8 cellular contexts compared by ENCODE assay signal in genomic region chr6:27791182-27791939, GRCh38.
DNase-seq lines count a peak whose midpoint lies in the region; ATAC-seq and TF ChIP-seq lines count a peak whose summit lies in the region.

No MANE protein-coding gene starts in this region.

- H3K79me2 ChIP-seq in PC-9 (ENCODE audit: low read depth) = no peaks in the 10 kb centered on the region
- H3K79me2 ChIP-seq in hepatocyte = no peaks in the 10 kb centered on the region

- H3K9me3 Mint-ChIP-seq in Calu3 (ENCODE audit: low read depth, unreplicated experiment) = no peaks in the 10 kb centered on the region

- peaks cover 34% of the 10 kb centered on the region for H3K36me3 Mint-ChIP-seq in Calu3 (ENCODE audit: insufficient read depth, unreplicated experiment)

- CTCF ChIA-PET in Calu3 (lab: Charles Lee) = no interaction called here
- CTCF ChIA-PET in PC-9 (lab: Charles Lee) = no interaction called here

- H3K4me2 ChIP-seq in PC-9 = peak overlapping the region; percentile 98
- peak overlapping the region; percentile 95 for H3K4me2 ChIP-seq in hepatocyte

- H3K27me3 ChIP-seq in PC-9 (ENCODE audit: insufficient read depth, low read depth) (no peaks in the 10 kb centered on the region), ascending aorta (no peaks in the 10 kb centered on the region), hepatocyte (no peaks in the 10 kb centered on the region), rectal smooth muscle tissue (ENCODE audit: control insufficient read depth, insufficient read depth, low read length) (no peaks in the 10 kb centered on the region)

- POLR2A ChIA-PET in PC-9 (lab: Charles Lee; ENCODE audit: unreplicated experiment) = no interaction called here

- H3F3A ChIP-seq in PC-9 (ENCODE audit: insufficient read depth, low read depth) = peaks cover 29% of the 10 kb centered on the region

- TF ChIP-seq CTCF in Calu3 (IDR thresholded peaks at IDR 0.05; ENCODE audit: unreplicated experiment) (no peak), PC-9 (conservative IDR thresholded peaks at IDR 0.05) (no peak), ascending aorta (IDR thresholded peaks at IDR 0.05) (no peak), hepatocyte (IDR thresholded peaks at IDR 0.05; ENCODE audit: poor library complexity) (no peak)

- H3K9me3 ChIP-seq in PC-9 (ENCODE audit: insufficient read depth, low read depth) (no peaks in the 10 kb centered on the region), ascending aorta (no peaks in the 10 kb centered on the region), hepatocyte (ENCODE audit: low read depth) (no peaks in the 10 kb centered on the region)

- peak; percentile 83 for DNase-seq in Calu3
- peak in 61 of 76 experiments; percentile 39 to 94 (median 75) for DNase-seq in HUDEP-2 (lab: John Stamatoyannopoulos, UW; ENCODE audit: unreplicated experiment in 76 of 76)
- peak; percentile 62 to 66 for DNase-seq in PC-9
- peak in 1 of 2 donors; percentile 84 for DNase-seq in ascending aorta (ENCODE audit: low spot score in 2 of 2)
- DNase-seq in hepatocyte (ENCODE audit: low spot score) = peak; percentile 83

- H2AFZ ChIP-seq in PC-9 (peak overlapping the region; percentile 91), hepatocyte (peak overlapping the region; percentile 79)

- BruUV-seq in Calu3 (replicated peaks; lab: Mats Ljungman, UMichigan) = no TSS peak
- no TSS peak for BruUV-seq in PC-9 (replicated peaks; lab: Mats Ljungman, UMichigan)

- 3% methylated on average over 22 of the region's 22 CpGs for WGBS in hepatocyte (ENCODE audit: low lambda C conversion rate, missing lambda C conversion rate)

- H3K4me3 Mint-ChIP-seq in Calu3 (ENCODE audit: low read depth, unreplicated experiment) = peak overlapping the region; percentile 92

- peak overlapping the region; percentile 97 for H3K27ac Mint-ChIP-seq in Calu3 (ENCODE audit: unreplicated experiment)

- H3K9me2 ChIP-seq in PC-9 (ENCODE audit: insufficient read depth) (no peaks in the 10 kb centered on the region), hepatocyte (replicated peaks; ENCODE audit: insufficient read depth) (no peaks in the 10 kb centered on the region)

- intact Hi-C loops in Calu3 (cut with micrococcal nuclease; ENCODE audit: unreplicated experiment) (no loop called here), PC-9 (cut with micrococcal nuclease; ENCODE audit: unreplicated experiment) (no loop called here), ascending aorta (cut with DNase I) (no loop called here)

- H3K27ac ChIP-seq in PC-9 = no peak overlapping the region
- H3K27ac ChIP-seq in ascending aorta = peak overlapping the region; percentile 68 to 78
- H3K27ac ChIP-seq in hepatocyte = peak overlapping the region; percentile 93
- no peak overlapping the region for H3K27ac ChIP-seq in rectal smooth muscle tissue (ENCODE audit: low read depth, low read length)

- ATAC-seq in GM21367 (IDR thresholded peaks at IDR 0.05; ENCODE audit: unreplicated experiment) (no peak), HG03159 (IDR thresholded peaks at IDR 0.05; ENCODE audit: unreplicated experiment) (no peak)

- H3K36me3 ChIP-seq in PC-9 (ENCODE audit: low read depth) (no peaks in the 10 kb centered on the region), ascending aorta (no peaks in the 10 kb centered on the region), hepatocyte (replicated peaks; ENCODE audit: insufficient read depth, low read depth) (no peaks in the 10 kb centered on the region), rectal smooth muscle tissue (ENCODE audit: control insufficient read depth, insufficient read depth, low read length) (no peaks in the 10 kb centered on the region)

- H3K4me1 ChIP-seq in PC-9 (replicated peaks; ENCODE audit: insufficient read depth) = peaks cover 7% of the 10 kb centered on the region; the same call in 1 of the 2 replicates
- H3K4me1 ChIP-seq in ascending aorta = no peaks in the 10 kb centered on the region
- peaks cover 6% of the 10 kb centered on the region for H3K4me1 ChIP-seq in hepatocyte (ENCODE audit: insufficient read depth)
- peaks cover 2% of the 10 kb centered on the region for H3K4me1 ChIP-seq in rectal smooth muscle tissue (ENCODE audit: control insufficient read depth, insufficient read depth, low read length)

- H3K4me3 ChIP-seq in PC-9 (peak overlapping the region; percentile 64), ascending aorta (peak overlapping the region; percentile 47 to 71), hepatocyte (peak overlapping the region; percentile 55), rectal smooth muscle tissue (ENCODE audit: low read length) (peak overlapping the region; percentile 69)

- H4K20me1 ChIP-seq in PC-9 (ENCODE audit: insufficient read depth) = no peaks in the 10 kb centered on the region
- H4K20me1 ChIP-seq in hepatocyte (ENCODE audit: insufficient read depth, poor library complexity, severe bottlenecking) = no peaks in the 10 kb centered on the region

- no peak overlapping the region for H3K9ac ChIP-seq in rectal smooth muscle tissue (ENCODE audit: low read length)

- no peaks in the 10 kb centered on the region for H3K27me3 Mint-ChIP-seq in Calu3 (ENCODE audit: unreplicated experiment)

- peaks cover 25% of the 10 kb centered on the region for H3K4me1 Mint-ChIP-seq in Calu3 (ENCODE audit: low read depth, unreplicated experiment)

Comparison
In these comparisons a context has a peak if more than half of its experiments do, and no peak if none do; other contexts are left out.
1. H3K27ac ChIP-seq: peak in ascending aorta (2 of 2) and hepatocyte (single experiment); none in PC-9 (single experiment) and rectal smooth muscle tissue (single experiment).
2. Peak in every context shown above with its lines, with median percentiles within 50 percentile points of each other: H3K4me3 ChIP-seq.